ENCODE assay signal across 10 cellular contexts in genomic region chr5:149799119-149799623, GRCh38.
A peak's percentile ranks its signal among the peaks of the same experiment; 100 is the strongest.
DNase-seq lines count a peak whose midpoint lies in the region; ATAC-seq, FAIRE-seq and TF ChIP-seq lines count a peak whose summit lies in the region.
"Had no signal": no experiment of that assay in that cellular context is flagged by ENCODE, and none has a peak within 500 bp of the region (broad histone marks: within the 10 kb centered on the region; RNA-seq: fewer than 3 reads in every experiment).

No MANE protein-coding gene starts in this region.

- H3K4me2 ChIP-seq in K562 (ENCODE audit: insufficient read depth, low read length) = peak overlapping the region; percentile 36; the same call in 1 of the 2 replicates

- TF ChIP-seq CTCF in K562 (IDR thresholded peaks at IDR 0.05 in 2 of 3, conservative IDR thresholded peaks at IDR 0.05 in 1 of 3; ENCODE audit: insufficient read depth in 2 of 3, low read depth in 1 of 3, low read length in 3 of 3) = no peak
- no peak for TF ChIP-seq CTCF in kidney epithelial cell (IDR thresholded peaks at IDR 0.05; ENCODE audit: insufficient read depth, low read length, poor library complexity, severe bottlenecking)

- H3K4me1 ChIP-seq in K562 (replicated peaks in 1 of 2; ENCODE audit: control insufficient read depth in 2 of 2, insufficient read depth in 2 of 2, low read length in 2 of 2) = peaks cover 33 to 66% of the 10 kb centered on the region in 2 experiments

- H3K27me3 ChIP-seq in K562 (ENCODE audit: control insufficient read depth in 2 of 2, insufficient read depth in 2 of 2, low read length in 2 of 2) (no peaks in the 10 kb centered on the region), kidney epithelial cell (ENCODE audit: control insufficient read depth, insufficient read depth, low read length) (no peaks in the 10 kb centered on the region)
- H3K27me3 ChIP-seq: spleen had no signal

- H3K9me1 ChIP-seq in K562 (ENCODE audit: control insufficient read depth, insufficient read depth, low read length) = no peaks in the 10 kb centered on the region

- no peak overlapping the region for H3K4me3 ChIP-seq in K562
- no peak overlapping the region for H3K4me3 ChIP-seq in kidney epithelial cell (ENCODE audit: low read depth, low read length)
- H3K4me3 ChIP-seq: spleen had no signal

- 22% methylated on average over 3 of the region's 3 CpGs for WGBS in K562 (ENCODE audit: insufficient coverage, low coverage, missing lambda C conversion rate)

- peak overlapping the region; percentile 29; the same call in 2 of the 3 replicates for H3K27ac ChIP-seq in K562 (ENCODE audit: extremely low read depth, low read depth, low read length)
- H3K27ac ChIP-seq: C4-2B, spleen had no signal

- FAIRE-seq in K562 (lab: Jason Lieb, UNC) = peak; percentile 29

- no peak for TF ChIP-seq POLR2A in K562 (conservative IDR thresholded peaks at IDR 0.05)

- H3K36me3 Mint-ChIP-seq in stimulated activated effector memory CD8-positive, alpha-beta T cell treated with anti-CD3 and anti-CD28 coated beads, Interleukin-12 subunit alpha, Interleukin-12 subunit beta, amount 100 ng/mL, for 72 hours = no peaks in the 10 kb centered on the region

- peak; percentile 7; the same call in 1 of the 3 replicates for ATAC-seq in K562
- ATAC-seq in HG02763 (IDR thresholded peaks at IDR 0.05; ENCODE audit: unreplicated experiment) = no peak
- no peak for ATAC-seq in HG03095 (IDR thresholded peaks at IDR 0.05; ENCODE audit: unreplicated experiment)
- no peak for ATAC-seq in stimulated activated effector memory CD8-positive, alpha-beta T cell treated with anti-CD3 and anti-CD28 coated beads, Interleukin-12 subunit alpha, Interleukin-12 subunit beta, amount 100 ng/mL, for 72 hours
- ATAC-seq in GM18520 (IDR thresholded peaks at IDR 0.05; ENCODE audit: unreplicated experiment) = no peak

- TF ChIP-seq RAD21 in K562 (CRISPR knock-in tag; conservative IDR thresholded peaks at IDR 0.05 in 1 of 2, IDR thresholded peaks at IDR 0.05 in 1 of 2) = no peak

- peaks cover 2% of the 10 kb centered on the region; the same call in 1 of the 3 replicates for H3K36me3 ChIP-seq in K562 (ENCODE audit: control insufficient read depth, insufficient read depth, low read length)
- H3K36me3 ChIP-seq in kidney epithelial cell (ENCODE audit: control insufficient read depth, insufficient read depth, low read length) = no peaks in the 10 kb centered on the region
- H3K36me3 ChIP-seq: spleen had no signal

- no peak overlapping the region for H3K9ac ChIP-seq in K562 (ENCODE audit: insufficient read depth in 1 of 2, low read depth in 2 of 2, low read length in 2 of 2)

- no TSS peak for BruUV-seq in K562 (replicated peaks; lab: Mats Ljungman, UMichigan)

- DNase-seq in A172 (ENCODE audit: low spot score) (peak; percentile 96), LHCN-M2 (ENCODE audit: low read depth) (peak; percentile 87), K562 (ENCODE audit: extremely low read depth in 1 of 4, low spot score in 3 of 4) (peak in 2 of 4 experiments; percentile 32 to 54), kidney epithelial cell (ENCODE audit: low read depth) (peak; percentile 50)
- no peak for DNase-seq in stimulated activated effector memory CD8-positive, alpha-beta T cell treated with anti-CD3 and anti-CD28 coated beads, Interleukin-12 subunit alpha, Interleukin-12 subunit beta, amount 100 ng/mL, for 72 hours (ENCODE audit: low spot score in 2 of 2)
- DNase-seq: spleen had no signal

- peaks cover 20% of the 10 kb centered on the region for H3K4me1 Mint-ChIP-seq in stimulated activated effector memory CD8-positive, alpha-beta T cell treated with anti-CD3 and anti-CD28 coated beads, Interleukin-12 subunit alpha, Interleukin-12 subunit beta, amount 100 ng/mL, for 72 hours

- no peak overlapping the region for H2AFZ ChIP-seq in K562 (ENCODE audit: low read depth, low read length)

- peaks cover 36% of the 10 kb centered on the region; the same call in 1 of the 2 replicates for H4K20me1 ChIP-seq in K562 (replicated peaks; ENCODE audit: control insufficient read depth, insufficient read depth, low read length)

- in situ Hi-C loops in K562 (cut with MboI) = no loop called here

- TF ChIP-seq EP300 in K562 (IDR thresholded peaks at IDR 0.05; ENCODE audit: low read length) = no peak

- CTCF ChIA-PET in K562 (lab: Yijun Ruan, JAX; ENCODE audit: low intra/inter-chr PET ratio) = no interaction called here

- H3K27ac Mint-ChIP-seq in stimulated activated effector memory CD8-positive, alpha-beta T cell treated with anti-CD3 and anti-CD28 coated beads, Interleukin-12 subunit alpha, Interleukin-12 subunit beta, amount 100 ng/mL, for 72 hours = no peak overlapping the region

- POLR2A ChIA-PET in K562 (lab: Yijun Ruan, JAX) = interaction anchor here (0.5 to 1.3 kb wide), 2 partner anchors 12 to 646 kb away, joined by 4 read pairs; no protein-coding TSS in a partner anchor

- no peaks in the 10 kb centered on the region for H3K9me3 ChIP-seq in K562 (replicated peaks; ENCODE audit: control insufficient read depth, insufficient read depth, low read depth, low read length)
- H3K9me3 ChIP-seq: spleen had no signal

- no peak overlapping the region for H3K4me3 Mint-ChIP-seq in stimulated activated effector memory CD8-positive, alpha-beta T cell treated with anti-CD3 and anti-CD28 coated beads, Interleukin-12 subunit alpha, Interleukin-12 subunit beta, amount 100 ng/mL, for 72 hours

- H3K9me3 Mint-ChIP-seq in stimulated activated effector memory CD8-positive, alpha-beta T cell treated with anti-CD3 and anti-CD28 coated beads, Interleukin-12 subunit alpha, Interleukin-12 subunit beta, amount 100 ng/mL, for 72 hours = no peaks in the 10 kb centered on the region

- peaks cover 95% of the 10 kb centered on the region for H3K79me2 ChIP-seq in K562 (ENCODE audit: control insufficient read depth, insufficient read depth, low read length)

- intact Hi-C loops in K562 (cut with micrococcal nuclease) = no loop called here

TF ChIP-seq in K562, 482 proteins besides CTCF, POLR2A, EP300 and RAD21:
- TF ChIP-seq SP1 (CRISPR knock-in tag; IDR thresholded peaks at IDR 0.05) = 0 out of 2 replicates have a peak, but pooled peaks have one; percentile 2
- TF ChIP-seq NFIC (IDR thresholded peaks at IDR 0.05) = peak; percentile 66
- no peak for TF ChIP-seq ZNF318 (IDR thresholded peaks at IDR 0.05; ENCODE audit: borderline replicate concordance in 1 of 2, low read depth in 1 of 2)

Comparison
In these comparisons a context has a peak if more than half of its experiments do, and no peak if none do; other contexts are left out.
1. DNase-seq: peak in A172 (single experiment), LHCN-M2 (single experiment) and kidney epithelial cell (single experiment); none in stimulated activated effector memory CD8-positive, alpha-beta T cell treated with anti-CD3 and anti-CD28 coated beads, Interleukin-12 subunit alpha, Interleukin-12 subunit beta, amount 100 ng/mL, for 72 hours (0 of 2).